In genomic region chr1:21280011-21280471, GRCh38 we compare ENCODE assay signal across 8 cellular contexts. TPM values are rescaled to one million over a fixed set of nuclear protein-coding genes. Genes with fewer than 3 reads are reported as not detected.
A peak's percentile ranks its signal among the peaks of the same experiment; 100 is the strongest.
DNase-seq lines count a peak whose midpoint lies in the region; ATAC-seq, FAIRE-seq and TF ChIP-seq lines count a peak whose summit lies in the region.

No MANE protein-coding gene starts in this region.

- TF ChIP-seq POLR2A in sigmoid colon (IDR thresholded peaks at IDR 0.05) = no peak

- POLR2A ChIA-PET in activated CD8-positive, alpha-beta T cell treated with anti-CD3 and anti-CD28 coated beads, Interleukin-2, amount 10 ng/mL, durations not matched to agents 7 days and 5 days (lab: Charles Lee) = interaction anchor here (0.7 to 1.9 kb wide), 5 partner anchors 9 to 65 kb away, joined by 3 to 14 read pairs (median 3); no protein-coding TSS in a partner anchor

- H3K9me3 ChIP-seq in heart right ventricle (no peaks in the 10 kb centered on the region), sigmoid colon (no peaks in the 10 kb centered on the region)

- no peak for TF ChIP-seq EP300 in sigmoid colon (IDR thresholded peaks at IDR 0.05)

- H3K27ac ChIP-seq in heart right ventricle (peak overlapping the region; percentile 77 to 97 (median 92)), sigmoid colon (peak overlapping the region; percentile 53 to 77 (median 66))

- DNase-seq in GM18507 (ENCODE audit: extremely low spot score, insufficient read length, low read depth) = no peak
- peak; percentile 44 for DNase-seq in activated CD8-positive, alpha-beta T cell treated with anti-CD3 and anti-CD28 coated beads, Interleukin-2, amount 10 ng/mL, durations not matched to agents 7 days and 5 days
- DNase-seq in heart right ventricle = peak; percentile 64 to 85
- DNase-seq in sigmoid colon = no peak
- DNase-seq in NCI-H226 = no peak
- DNase-seq in stimulated activated CD4-positive, alpha-beta T cell treated with anti-CD3 and anti-CD28 coated beads, Interleukin-2, amount 100 ng/mL, for 24 hours = no peak

- WGBS in heart right ventricle, 2 donors = 35 to 51% methylated on average over 5 of the region's 5 CpGs
- 19 to 28% methylated on average over 5 of the region's 5 CpGs for WGBS in sigmoid colon, 2 donors

- peak overlapping the region; percentile 49 for H3K4me3 Mint-ChIP-seq in activated CD8-positive, alpha-beta T cell treated with anti-CD3 and anti-CD28 coated beads, Interleukin-2, amount 10 ng/mL, durations not matched to agents 7 days and 5 days

- FAIRE-seq in GM18507 (lab: Jason Lieb, UNC) = peak; percentile 5

- H3K9me3 Mint-ChIP-seq in activated CD8-positive, alpha-beta T cell treated with anti-CD3 and anti-CD28 coated beads, Interleukin-2, amount 10 ng/mL, durations not matched to agents 7 days and 5 days (ENCODE audit: insufficient read depth) = no peaks in the 10 kb centered on the region

- peaks cover 0 to 50% (median 0%) of the 10 kb centered on the region in 9 donors for H3K36me3 ChIP-seq in heart right ventricle
- H3K36me3 ChIP-seq in sigmoid colon = peaks cover 0 to 20% (median 0%) of the 10 kb centered on the region in 4 donors

- H3K36me3 Mint-ChIP-seq in activated CD8-positive, alpha-beta T cell treated with anti-CD3 and anti-CD28 coated beads, Interleukin-2, amount 10 ng/mL, durations not matched to agents 7 days and 5 days (ENCODE audit: low read depth) = peaks cover 36% of the 10 kb centered on the region

- TF ChIP-seq CTCF in heart right ventricle (IDR thresholded peaks at IDR 0.05) = no peak
- TF ChIP-seq CTCF in sigmoid colon (IDR thresholded peaks at IDR 0.05) = no peak

- peak; percentile 76 for ATAC-seq in activated CD8-positive, alpha-beta T cell treated with anti-CD3 and anti-CD28 coated beads, Interleukin-2, amount 10 ng/mL, durations not matched to agents 7 days and 5 days
- peak; percentile 77 to 89 (median 86) for ATAC-seq in heart right ventricle
- no peak for ATAC-seq in GM21717 (IDR thresholded peaks at IDR 0.05; ENCODE audit: unreplicated experiment)
- no peak for ATAC-seq in HG03457 (IDR thresholded peaks at IDR 0.05; ENCODE audit: unreplicated experiment)

- intact Hi-C loops in heart right ventricle (cut with DNase I) = no loop called here
- intact Hi-C loops in sigmoid colon (cut with DNase I) = no loop called here

- H3K27ac Mint-ChIP-seq in activated CD8-positive, alpha-beta T cell treated with anti-CD3 and anti-CD28 coated beads, Interleukin-2, amount 10 ng/mL, durations not matched to agents 7 days and 5 days = peak overlapping the region; percentile 94

- H3K4me1 ChIP-seq in heart right ventricle (peaks cover 23 to 89% (median 76%) of the 10 kb centered on the region in 9 donors), sigmoid colon (peaks cover 0 to 58% (median 52%) of the 10 kb centered on the region in 4 donors)

- peaks cover 48% of the 10 kb centered on the region for H3K4me1 Mint-ChIP-seq in activated CD8-positive, alpha-beta T cell treated with anti-CD3 and anti-CD28 coated beads, Interleukin-2, amount 10 ng/mL, durations not matched to agents 7 days and 5 days (ENCODE audit: low read depth)

- CTCF ChIA-PET in activated CD8-positive, alpha-beta T cell treated with anti-CD3 and anti-CD28 coated beads, Interleukin-2, amount 10 ng/mL, durations not matched to agents 7 days and 5 days (lab: Charles Lee) = interaction anchor here (0.9 to 11.7 kb wide), 9 partner anchors 10 to 88 kb away, joined by 3 to 152 read pairs (median 7); no protein-coding TSS in a partner anchor

- no peaks in the 10 kb centered on the region for H3K27me3 Mint-ChIP-seq in activated CD8-positive, alpha-beta T cell treated with anti-CD3 and anti-CD28 coated beads, Interleukin-2, amount 10 ng/mL, durations not matched to agents 7 days and 5 days (ENCODE audit: low read depth)

- H3K4me3 ChIP-seq in heart right ventricle = peak overlapping the region in 3 of 10 donors; percentile 34 to 46 (median 42)
- no peak overlapping the region for H3K4me3 ChIP-seq in sigmoid colon

- H3K27me3 ChIP-seq in heart right ventricle (no peaks in the 10 kb centered on the region), sigmoid colon (no peaks in the 10 kb centered on the region)

RNA-seq across cellular contexts. Expression of gene ECE1, which starts 10.2 kb away (rescaled TPM):
- total RNA-seq in activated CD8-positive, alpha-beta T cell treated with anti-CD3 and anti-CD28 coated beads, Interleukin-2, amount 10 ng/mL, durations not matched to agents 7 days and 5 days = 10 to 100 TPM; 70.9 to 72.5 TPM
- total RNA-seq in heart right ventricle (10 to 100 TPM; 30.6 to 81.8 (median 53.1) TPM), sigmoid colon (100 to 1,000 TPM in 1 of 4 donors, 10 to 100 TPM in 3; 62.9 to 112 (median 80.8) TPM)
- polyA plus RNA-seq in heart right ventricle (10 to 100 TPM; 41.4 to 44.7 TPM), sigmoid colon (10 to 100 TPM; 10.2 to 73.8 (median 13.6) TPM)

Comparison
In these comparisons a context has a peak if more than half of its experiments do, and no peak if none do; other contexts are left out.
1. DNase-seq: peak in activated CD8-positive, alpha-beta T cell treated with anti-CD3 and anti-CD28 coated beads, Interleukin-2, amount 10 ng/mL, durations not matched to agents 7 days and 5 days (single experiment) and heart right ventricle (2 of 2); none in GM18507 (single experiment), sigmoid colon (single experiment), NCI-H226 (single experiment) and stimulated activated CD4-positive, alpha-beta T cell treated with anti-CD3 and anti-CD28 coated beads, Interleukin-2, amount 100 ng/mL, for 24 hours (0 of 2).
2. ATAC-seq: peak in activated CD8-positive, alpha-beta T cell treated with anti-CD3 and anti-CD28 coated beads, Interleukin-2, amount 10 ng/mL, durations not matched to agents 7 days and 5 days (single experiment) and heart right ventricle (8 of 8); none in GM21717 (single experiment) and HG03457 (single experiment).